In genomic region chr1:239951518-239952130, GRCh38 we compare ENCODE assay signal across 8 cellular contexts.
DNase-seq lines count a peak whose midpoint lies in the region; ATAC-seq and TF ChIP-seq lines count a peak whose summit lies in the region.

No MANE protein-coding gene starts in this region.

- H3K36me3 ChIP-seq in mucosa of descending colon (ENCODE audit: low read depth) = no peaks in the 10 kb centered on the region
- H3K36me3 ChIP-seq in thoracic aorta = no peaks in the 10 kb centered on the region

- H3K4me3 ChIP-seq in mucosa of descending colon (no peak overlapping the region), thoracic aorta (no peak overlapping the region)

- CTCF ChIA-PET in WTC11 (lab: Charles Lee) = interaction anchor here (0.6 to 4.1 kb wide), 18 partner anchors 9 to 198 kb away, joined by 3 to 60 read pairs (median 4); no protein-coding TSS in a partner anchor

- no peaks in the 10 kb centered on the region for H3K27me3 ChIP-seq in thoracic aorta (replicated peaks; ENCODE audit: insufficient read depth)

- H3K9me3 Mint-ChIP-seq in WTC11 (no peaks in the 10 kb centered on the region), endothelial cell (ENCODE audit: unreplicated experiment) (no peaks in the 10 kb centered on the region)

- no peak overlapping the region for H3K27ac Mint-ChIP-seq in WTC11
- H3K27ac Mint-ChIP-seq in endothelial cell (ENCODE audit: unreplicated experiment) = no peak overlapping the region

- H3K27ac ChIP-seq in thoracic aorta = no peak overlapping the region

- peak; percentile 69 for DNase-seq in SIG-M5 treated with dmso at 0.1 percent for 504 hours (lab: John Stamatoyannopoulos, UW; ENCODE audit: unreplicated experiment)
- DNase-seq in SIG-M5 (lab: John Stamatoyannopoulos, UW) = no peak
- peak; percentile 59 for DNase-seq in NCI-H2107 treated with DMSO at 0.1 percent for 48 hours (lab: John Stamatoyannopoulos, UW; ENCODE audit: unreplicated experiment)
- peak; percentile 64 for DNase-seq in WTC11 (ENCODE audit: low spot score)
- peak; percentile 72 for DNase-seq in endothelial cell (ENCODE audit: low spot score)
- DNase-seq in mucosa of descending colon = peak in 1 of 3 donors; percentile 96
- peak; percentile 28 for DNase-seq in thoracic aorta (ENCODE audit: low spot score)

- TF ChIP-seq CTCF in WTC11 (IDR thresholded peaks at IDR 0.05) = peak; percentile 72
- peak; percentile 77 for TF ChIP-seq CTCF in endothelial cell (IDR thresholded peaks at IDR 0.05; ENCODE audit: unreplicated experiment)
- peak; percentile 36 for TF ChIP-seq CTCF in mucosa of descending colon (IDR thresholded peaks at IDR 0.05)
- peak; percentile 59 for TF ChIP-seq CTCF in thoracic aorta (IDR thresholded peaks at IDR 0.05)

- no peaks in the 10 kb centered on the region for H3K36me3 Mint-ChIP-seq in WTC11
- no peaks in the 10 kb centered on the region for H3K36me3 Mint-ChIP-seq in endothelial cell (ENCODE audit: low read depth, unreplicated experiment)

- POLR2A ChIA-PET in WTC11 (lab: Charles Lee) = no interaction called here

- intact Hi-C loops in mucosa of descending colon (cut with DNase I, micrococcal nuclease) = no loop called here

- H3K4me3 Mint-ChIP-seq in WTC11 (no peak overlapping the region), endothelial cell (ENCODE audit: unreplicated experiment) (no peak overlapping the region)

- H3K9me3 ChIP-seq in mucosa of descending colon (no peaks in the 10 kb centered on the region), thoracic aorta (no peaks in the 10 kb centered on the region)

- H3K27me3 Mint-ChIP-seq in WTC11 (ENCODE audit: low read depth) = no peaks in the 10 kb centered on the region
- H3K27me3 Mint-ChIP-seq in endothelial cell (ENCODE audit: unreplicated experiment) = no peaks in the 10 kb centered on the region

- no peaks in the 10 kb centered on the region for H3K4me1 Mint-ChIP-seq in WTC11
- no peaks in the 10 kb centered on the region for H3K4me1 Mint-ChIP-seq in endothelial cell (ENCODE audit: unreplicated experiment)

- peak; percentile 48 for ATAC-seq in HG02970 (IDR thresholded peaks at IDR 0.05; ENCODE audit: low FRiP score, unreplicated experiment)
- ATAC-seq in WTC11 = no peak
- ATAC-seq in mucosa of descending colon = peak; percentile 71
- ATAC-seq in thoracic aorta (ENCODE audit: insufficient number of reproducible peaks, low FRiP score, low read depth) = no peak

- H3K4me1 ChIP-seq in mucosa of descending colon (ENCODE audit: low read depth) (no peaks in the 10 kb centered on the region), thoracic aorta (ENCODE audit: control insufficient read depth in 1 of 2, low read depth in 2 of 2) (no peaks in the 10 kb centered on the region)

TF ChIP-seq in WTC11, 78 proteins besides CTCF, POLR2A, EP300 and RAD21:
- no peak for TF ChIP-seq TCF7 (CRISPR knock-in tag; IDR thresholded peaks at IDR 0.05; ENCODE audit: low read depth)
- TF ChIP-seq GTF2I (CRISPR knock-in tag; conservative IDR thresholded peaks at IDR 0.05) = no peak
- TF ChIP-seq ATF6 (CRISPR knock-in tag; IDR thresholded peaks at IDR 0.05) = no peak
- no peak for TF ChIP-seq CDX4 (CRISPR knock-in tag; IDR thresholded peaks at IDR 0.05; ENCODE audit: borderline replicate concordance)
- no peak for TF ChIP-seq NR1H2 (CRISPR knock-in tag; IDR thresholded peaks at IDR 0.05)
- TF ChIP-seq ERG (CRISPR knock-in tag; IDR thresholded peaks at IDR 0.05) = no peak
- no peak for TF ChIP-seq CREM (CRISPR knock-in tag; IDR thresholded peaks at IDR 0.05)
- TF ChIP-seq ZNF416 (CRISPR knock-in tag; IDR thresholded peaks at IDR 0.05) = no peak

Comparison
In these comparisons a context has a peak if more than half of its experiments do, and no peak if none do; other contexts are left out.
1. ATAC-seq: peak in HG02970 (single experiment) and mucosa of descending colon (single experiment); none in WTC11 (single experiment) and thoracic aorta (single experiment).
2. Peak in every context shown above with its lines, with median percentiles within 50 percentile points of each other: CTCF ChIP-seq.